In the genomic region with DNA sequence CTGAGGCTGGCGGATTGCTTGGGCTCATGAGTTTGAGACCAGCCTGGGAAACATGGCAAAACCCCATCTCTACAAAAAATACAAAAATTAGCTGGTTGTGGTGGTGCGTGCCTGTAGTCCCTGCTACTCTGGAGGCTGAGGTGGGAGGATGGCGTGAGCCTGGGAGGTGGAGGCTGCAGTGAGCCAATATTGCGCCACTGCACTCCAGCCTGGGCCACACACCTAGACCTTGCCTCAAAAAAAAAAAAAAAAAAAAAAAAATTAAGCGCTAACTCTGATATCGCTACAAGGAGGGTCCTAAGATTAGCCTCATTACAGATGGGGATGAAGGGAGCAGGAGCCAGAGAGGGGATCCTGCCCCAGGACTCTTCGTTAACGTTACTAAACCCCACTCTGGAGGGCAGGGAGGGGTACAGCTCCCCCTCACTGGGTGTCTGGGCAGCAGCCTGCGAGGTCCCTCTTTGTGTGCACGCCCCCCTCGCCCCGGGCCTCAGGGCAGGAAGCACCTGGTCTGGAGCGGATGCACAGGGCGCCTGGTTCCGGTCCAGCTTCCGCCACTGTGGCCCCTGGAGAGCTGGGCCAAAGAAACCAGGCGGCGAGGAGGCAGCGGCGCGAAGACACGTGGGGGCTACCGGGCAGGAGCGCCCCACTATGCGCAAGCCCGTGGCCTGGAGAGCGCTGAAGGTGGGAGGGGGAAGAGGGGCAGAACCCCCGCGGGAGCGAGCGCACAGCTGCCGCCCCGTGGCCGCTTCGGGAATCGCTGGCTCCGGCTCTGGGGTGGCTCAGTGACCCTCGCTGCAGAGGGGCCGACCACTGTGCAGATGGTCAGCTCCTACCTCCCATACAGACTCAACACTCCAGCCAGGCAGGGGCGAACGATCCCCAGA, we compare ENCODE assay signal across 1 cellular context.
TF ChIP-seq lines count a peak whose summit lies in the region.

No MANE protein-coding gene starts in this region.

TF ChIP-seq in endothelial cell of umbilical vein, 7 proteins besides CTCF, POLR2A, EP300 and RAD21:
- TF ChIP-seq MYC (IDR thresholded peaks at IDR 0.05; ENCODE audit: low read depth, low read length) (peak; percentile 78), POLR2AphosphoS5 (IDR thresholded peaks at IDR 0.05; ENCODE audit: insufficient read depth, low read depth, low read length) (peak; percentile 99), EZH2 (IDR thresholded peaks at IDR 0.05; ENCODE audit: borderline replicate concordance, low read depth, low read length, severe bottlenecking) (no peak), GATA2 (IDR thresholded peaks at IDR 0.05; ENCODE audit: insufficient read depth, insufficient read length, low read depth, low read length) (peak; percentile 82), JUN (IDR thresholded peaks at IDR 0.05; ENCODE audit: borderline replicate concordance, insufficient read depth, insufficient read length, low read depth) (no peak), FOS (IDR thresholded peaks at IDR 0.05; ENCODE audit: borderline replicate concordance, insufficient read depth, low read length) (no peak)
- TF ChIP-seq, protein P1, sequence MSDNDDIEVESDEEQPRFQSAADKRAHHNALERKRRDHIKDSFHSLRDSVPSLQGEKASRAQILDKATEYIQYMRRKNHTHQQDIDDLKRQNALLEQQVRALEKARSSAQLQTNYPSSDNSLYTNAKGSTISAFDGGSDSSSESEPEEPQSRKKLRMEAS (IDR thresholded peaks at IDR 0.05; ENCODE audit: insufficient read depth, insufficient read length), result peak; percentile 82
